ENCODE assay signal across 1 cellular context in genomic region chr1:6486433-6487011, GRCh38.
A peak's percentile ranks its signal among the peaks of the same experiment; 100 is the strongest.
TF ChIP-seq lines count a peak whose summit lies in the region.

No MANE protein-coding gene starts in this region.

TF ChIP-seq in K562, 482 proteins besides CTCF, POLR2A, EP300 and RAD21 (continued from another document and continues in another):
- TF ChIP-seq ETS1 (conservative IDR thresholded peaks at IDR 0.05; ENCODE audit: control insufficient read depth, low read depth, low read length): no peak
- TF ChIP-seq CLOCK (CRISPR knock-in tag; IDR thresholded peaks at IDR 0.05; ENCODE audit: borderline replicate concordance): no peak
- TF ChIP-seq CREM (IDR thresholded peaks at IDR 0.05; ENCODE audit: low read depth): peak; percentile 50; the same call in 1 of the 2 replicates
- TF ChIP-seq LEF1 (IDR thresholded peaks at IDR 0.05): no peak
- TF ChIP-seq PPARD (CRISPR knock-in tag; IDR thresholded peaks at IDR 0.05): no peak
- TF ChIP-seq CAMTA2 (CRISPR knock-in tag; conservative IDR thresholded peaks at IDR 0.05): no peak
- peak; percentile 64; the same call in 1 of the 2 replicates for TF ChIP-seq STAG1 (CRISPR knock-in tag; IDR thresholded peaks at IDR 0.05; ENCODE audit: borderline replicate concordance)
- TF ChIP-seq ZNF143 (CRISPR knock-in tag; IDR thresholded peaks at IDR 0.05): no peak
- TF ChIP-seq CBFA2T3 (IDR thresholded peaks at IDR 0.05): no peak
- TF ChIP-seq CXXC5 (CRISPR knock-in tag; IDR thresholded peaks at IDR 0.05): peak; percentile 60
- TF ChIP-seq NCOA4 (IDR thresholded peaks at IDR 0.05; ENCODE audit: partially characterized antibody): no peak
- TF ChIP-seq ZNF197 (CRISPR knock-in tag; IDR thresholded peaks at IDR 0.05; ENCODE audit: low read depth): no peak
- peak in 1 of 2 experiments; percentile 37; a peak in 1 of 4 replicates for TF ChIP-seq MAZ (CRISPR knock-in tag; conservative IDR thresholded peaks at IDR 0.05 in 1 of 2, IDR thresholded peaks at IDR 0.05 in 1 of 2)
- no peak for TF ChIP-seq ESRRB (CRISPR knock-in tag; IDR thresholded peaks at IDR 0.05; ENCODE audit: borderline replicate concordance)
- no peak for TF ChIP-seq KHSRP (IDR thresholded peaks at IDR 0.05)
- TF ChIP-seq ZNF253 (CRISPR knock-in tag; conservative IDR thresholded peaks at IDR 0.05): no peak
- TF ChIP-seq STAT5A (IDR thresholded peaks at IDR 0.05; ENCODE audit: borderline replicate concordance, low read length): no peak
- TF ChIP-seq ZNF124 (CRISPR knock-in tag; IDR thresholded peaks at IDR 0.05): no peak
- no peak for TF ChIP-seq KLF13 (tag; IDR thresholded peaks at IDR 0.05; ENCODE audit: borderline replicate concordance, low read depth)
- no peak for TF ChIP-seq HNRNPL (IDR thresholded peaks at IDR 0.05; ENCODE audit: low read depth, low read length)
- no peak for TF ChIP-seq HOMEZ (CRISPR knock-in tag; IDR thresholded peaks at IDR 0.05)
- TF ChIP-seq KDM2B (CRISPR knock-in tag; IDR thresholded peaks at IDR 0.05): no peak
- TF ChIP-seq EGR1 (conservative IDR thresholded peaks at IDR 0.05): no peak
- TF ChIP-seq ZNF217 (CRISPR knock-in tag; IDR thresholded peaks at IDR 0.05): no peak
- TF ChIP-seq ZNF165 (CRISPR knock-in tag; IDR thresholded peaks at IDR 0.05; ENCODE audit: borderline replicate concordance): no peak
- TF ChIP-seq PURB (CRISPR knock-in tag; IDR thresholded peaks at IDR 0.05; ENCODE audit: low read depth): no peak
- no peak for TF ChIP-seq NCOA6 (IDR thresholded peaks at IDR 0.05)
- peak; percentile 67 to 71; a peak in 2 of 4 replicates for TF ChIP-seq UBTF (IDR thresholded peaks at IDR 0.05; ENCODE audit: borderline replicate concordance in 1 of 2, low read depth in 2 of 2, low read length in 2 of 2)
- TF ChIP-seq RBM22 (IDR thresholded peaks at IDR 0.05; ENCODE audit: low read depth, low read length, poor library complexity, severe bottlenecking): no peak
- peak; percentile 69; the same call in 1 of the 2 replicates for TF ChIP-seq RB1 (IDR thresholded peaks at IDR 0.05; ENCODE audit: low read depth)
- TF ChIP-seq ZKSCAN3 (CRISPR knock-in tag; IDR thresholded peaks at IDR 0.05): no peak
- peak; percentile 73; the same call in 1 of the 2 replicates for TF ChIP-seq TFAP4 (CRISPR knock-in tag; IDR thresholded peaks at IDR 0.05; ENCODE audit: borderline replicate concordance)
- TF ChIP-seq FOXK2 (conservative IDR thresholded peaks at IDR 0.05 in 1 of 2, IDR thresholded peaks at IDR 0.05 in 1 of 2; ENCODE audit: low read depth in 2 of 2): no peak
- TF ChIP-seq U2AF1 (optimal IDR thresholded peaks at IDR 0.05; ENCODE audit: low read depth, low read length): no peak
- TF ChIP-seq VEZF1 (CRISPR knock-in tag; IDR thresholded peaks at IDR 0.05): no peak
- peak; percentile 41; the same call in 1 of the 2 replicates for TF ChIP-seq NKRF (IDR thresholded peaks at IDR 0.05; ENCODE audit: borderline replicate concordance)
- no peak for TF ChIP-seq NFRKB (IDR thresholded peaks at IDR 0.05; ENCODE audit: low read depth)
- TF ChIP-seq CHCHD3 (CRISPR knock-in tag; IDR thresholded peaks at IDR 0.05): no peak
- no peak for TF ChIP-seq ZNF766 (CRISPR knock-in tag; conservative IDR thresholded peaks at IDR 0.05)
- TF ChIP-seq KLF16 (IDR thresholded peaks at IDR 0.05): peak; percentile 55
- peak in 1 of 2 experiments; percentile 55; a peak in 1 of 4 replicates for TF ChIP-seq MNT (conservative IDR thresholded peaks at IDR 0.05)
- no peak for TF ChIP-seq ZNF77 (CRISPR knock-in tag; IDR thresholded peaks at IDR 0.05)
- 0 out of 2 replicates have a peak, but pooled peaks have one; percentile 31 for TF ChIP-seq TOE1 (IDR thresholded peaks at IDR 0.05; ENCODE audit: borderline replicate concordance)
- no peak for TF ChIP-seq TOE1 (CRISPR knock-in tag; IDR thresholded peaks at IDR 0.05; ENCODE audit: borderline replicate concordance, low read depth)
- TF ChIP-seq YY1 (IDR thresholded peaks at IDR 0.05; ENCODE audit: borderline replicate concordance in 1 of 3, control insufficient read depth in 1 of 3, extremely low read depth in 1 of 3, insufficient read depth in 3 of 3, insufficient read length in 1 of 3, insufficient replicate concordance in 2 of 3, low read depth in 1 of 3, low read length in 2 of 3): peak in 2 of 3 experiments; percentile 20 to 57
- no peak for TF ChIP-seq ATF1 (CRISPR knock-in tag; IDR thresholded peaks at IDR 0.05)
- TF ChIP-seq ATF1 (tag; IDR thresholded peaks at IDR 0.05): peak; percentile 26; the same call in 1 of the 2 replicates
- peak; percentile 70 for TF ChIP-seq ZNF431 (CRISPR knock-in tag; IDR thresholded peaks at IDR 0.05)
- no peak for TF ChIP-seq ZNF586 (CRISPR knock-in tag; conservative IDR thresholded peaks at IDR 0.05)
- peak; percentile 57; the same call in 1 of the 2 replicates for TF ChIP-seq ATF7 (IDR thresholded peaks at IDR 0.05)
- TF ChIP-seq CBX3 (IDR thresholded peaks at IDR 0.05; ENCODE audit: borderline replicate concordance in 1 of 2, low read length in 2 of 2): peak in 1 of 2 experiments; percentile 42; a peak in 1 of 3 replicates
- TF ChIP-seq ZFP36 (IDR thresholded peaks at IDR 0.05; ENCODE audit: low read depth, low read length, partially characterized antibody): peak; percentile 16
- no peak for TF ChIP-seq ETV6 (IDR thresholded peaks at IDR 0.05; ENCODE audit: borderline replicate concordance in 1 of 2, low read depth in 2 of 2, low read length in 1 of 2)
- TF ChIP-seq ETV6 (CRISPR knock-in tag; IDR thresholded peaks at IDR 0.05; ENCODE audit: borderline replicate concordance): no peak
- TF ChIP-seq MXI1 (IDR thresholded peaks at IDR 0.05; ENCODE audit: low read depth, low read length): no peak
- peak in 1 of 2 experiments; percentile 29; a peak in 1 of 4 replicates for TF ChIP-seq NRF1 (conservative IDR thresholded peaks at IDR 0.05 in 1 of 2, IDR thresholded peaks at IDR 0.05 in 1 of 2)
- peak; percentile 68; the same call in 1 of the 2 replicates for TF ChIP-seq CTBP1 (IDR thresholded peaks at IDR 0.05; ENCODE audit: borderline replicate concordance)
- TF ChIP-seq HCFC1 (IDR thresholded peaks at IDR 0.05; ENCODE audit: low read depth, low read length): peak; percentile 26; the same call in 1 of the 2 replicates
- TF ChIP-seq TCF3 (CRISPR knock-in tag; IDR thresholded peaks at IDR 0.05): peak; percentile 22; the same call in 1 of the 2 replicates
